Comparison of ENCODE assay signal across 15 cellular contexts in genomic region chr5:55418994-55419991, GRCh38.
DNase-seq lines count a peak whose midpoint lies in the region; ATAC-seq, FAIRE-seq and TF ChIP-seq lines count a peak whose summit lies in the region.
"Had no signal": no experiment of that assay in that cellular context is flagged by ENCODE, and none has a peak within 500 bp of the region (broad histone marks: within the 10 kb centered on the region; RNA-seq: fewer than 3 reads in every experiment).

No MANE protein-coding gene starts in this region.

- no peak overlapping the region for H4K91ac ChIP-seq in IMR-90 (ENCODE audit: insufficient read depth, low read depth, low read length)

- no peak for DNase-seq in CD4-positive, alpha-beta memory T cell
- DNase-seq in IMR-90 = peak; percentile 60
- no peak for DNase-seq in NCI-H2029 treated with DMSO at 0.1 percent for 48 hours (lab: John Stamatoyannopoulos, UW)
- no peak for DNase-seq in posterior vena cava (ENCODE audit: low spot score)
- DNase-seq in NCI-H446 (lab: John Stamatoyannopoulos, UW) = no peak
- DNase-seq: activated effector memory CD4-positive, alpha-beta T cell treated with anti-CD3 and anti-CD28 coated beads, Interleukin-2, amount 50 U/mL, for 16 hours; dermis blood vessel endothelial cell; DMS153; KBM-7; naive B cell; RPMI8226; stimulated activated naive CD8-positive, alpha-beta T cell treated with anti-CD3 and anti-CD28 coated beads, Interleukin-15, amount 100 ng/mL, for 72 hours had no signal

- H3K9me1 ChIP-seq in IMR-90 (ENCODE audit: insufficient read depth, low read length) = peaks cover 11% of the 10 kb centered on the region

- H3K27ac Mint-ChIP-seq in CD4-positive, alpha-beta memory T cell = peak overlapping the region in 4 of 7 donors; percentile 4 to 36 (median 26)
- H3K27ac Mint-ChIP-seq in nephron = peak overlapping the region; percentile 77 to 89 (median 84)
- H3K27ac Mint-ChIP-seq: naive B cell; stimulated activated naive CD8-positive, alpha-beta T cell treated with anti-CD3 and anti-CD28 coated beads, Interleukin-15, amount 100 ng/mL, for 72 hours had no signal

- FAIRE-seq in endometrium (lab: Jason Lieb, UNC) = peak; percentile 83

- no peaks in the 10 kb centered on the region for H3K27me3 ChIP-seq in CD4-positive, alpha-beta memory T cell (ENCODE audit: insufficient read depth, low read length)
- no peaks in the 10 kb centered on the region for H3K27me3 ChIP-seq in IMR-90 (ENCODE audit: control insufficient read depth, insufficient read depth, low read length)

- H2AK5ac ChIP-seq in IMR-90 (ENCODE audit: low read depth, low read length) = no peak overlapping the region

- H2BK120ac ChIP-seq in IMR-90 (ENCODE audit: low read depth, low read length) = no peak overlapping the region

- BruUV-seq in IMR-90 (replicated peaks; lab: Mats Ljungman, UMichigan) = no TSS peak

- H4K20me1 ChIP-seq in IMR-90 (ENCODE audit: insufficient read depth, low read length) = peaks cover 5% of the 10 kb centered on the region; the same call in 1 of the 2 replicates

- H3K9me3 ChIP-seq in CD4-positive, alpha-beta memory T cell (ENCODE audit: control insufficient read depth in 1 of 2, low read length in 2 of 2) = no peaks in the 10 kb centered on the region
- no peaks in the 10 kb centered on the region for H3K9me3 ChIP-seq in IMR-90 (ENCODE audit: control insufficient read depth, insufficient read depth, low read length)

- H4K5ac ChIP-seq in IMR-90 (ENCODE audit: low read depth, low read length) = no peak overlapping the region

- peaks cover 3 to 28% (median 19%) of the 10 kb centered on the region in 4 donors for H3K4me1 Mint-ChIP-seq in CD4-positive, alpha-beta memory T cell
- H3K4me1 Mint-ChIP-seq in nephron = peaks cover 58% of the 10 kb centered on the region
- H3K4me1 Mint-ChIP-seq: naive B cell had no signal

- peaks cover 8 to 32% of the 10 kb centered on the region in 2 experiments for H3K79me1 ChIP-seq in IMR-90 (ENCODE audit: low read depth in 1 of 2, low read length in 2 of 2)

- H4K8ac ChIP-seq in IMR-90 (ENCODE audit: low read depth in 2 of 2, low read length in 2 of 2) = no peak overlapping the region

- dilution Hi-C loops in IMR-90 (cut with HindIII; ENCODE audit: low sequenced_read_pairs, unreplicated experiment) = no loop called here

- H3K9ac ChIP-seq in IMR-90 (ENCODE audit: low read depth, low read length) = no peak overlapping the region

- no peak overlapping the region for H3K4me3 ChIP-seq in CD4-positive, alpha-beta memory T cell (ENCODE audit: low read length in 2 of 2)
- no peak overlapping the region for H3K4me3 ChIP-seq in IMR-90 (ENCODE audit: insufficient read depth, low read depth, low read length)

- H3K4me1 ChIP-seq in CD4-positive, alpha-beta memory T cell (ENCODE audit: insufficient read depth, low read length) = peaks cover 12% of the 10 kb centered on the region
- peaks cover 9% of the 10 kb centered on the region for H3K4me1 ChIP-seq in IMR-90 (ENCODE audit: control insufficient read depth, insufficient read depth, low read length)

- H2AFZ ChIP-seq in IMR-90 (replicated peaks; ENCODE audit: low read length, poor library complexity) = no peak overlapping the region

- peak; percentile 67 for ATAC-seq in IMR-90 (ENCODE audit: low read depth)
- ATAC-seq in GM18909 (IDR thresholded peaks at IDR 0.05; ENCODE audit: poor library complexity, unreplicated experiment) = no peak
- ATAC-seq: stimulated activated naive CD8-positive, alpha-beta T cell treated with anti-CD3 and anti-CD28 coated beads, Interleukin-15, amount 100 ng/mL, for 72 hours had no signal

- in situ Hi-C loops in IMR-90 (cut with MboI; ENCODE audit: low sequenced_read_pairs) = no loop called here

- H3K27me3 Mint-ChIP-seq in CD4-positive, alpha-beta memory T cell = no peaks in the 10 kb centered on the region
- no peaks in the 10 kb centered on the region for H3K27me3 Mint-ChIP-seq in nephron (ENCODE audit: low read depth)
- H3K27me3 Mint-ChIP-seq: naive B cell; stimulated activated naive CD8-positive, alpha-beta T cell treated with anti-CD3 and anti-CD28 coated beads, Interleukin-15, amount 100 ng/mL, for 72 hours had no signal

- TF ChIP-seq CTCF in IMR-90 (conservative IDR thresholded peaks at IDR 0.05; ENCODE audit: low read depth, low read length) (no peak), nephron (IDR thresholded peaks at IDR 0.05; ENCODE audit: unreplicated experiment in 3 of 3) (no peak)

- peaks cover 66 to 71% of the 10 kb centered on the region in 2 donors for H3K36me3 Mint-ChIP-seq in CD4-positive, alpha-beta memory T cell
- H3K36me3 Mint-ChIP-seq in nephron (ENCODE audit: low read depth) = peaks cover 52% of the 10 kb centered on the region

- no peak for TF ChIP-seq POLR2A in IMR-90 (IDR thresholded peaks at IDR 0.05; ENCODE audit: low read depth, low read length)

- no peak overlapping the region for H3K4me2 ChIP-seq in IMR-90 (ENCODE audit: low read depth, low read length)

- H3K4ac ChIP-seq in IMR-90 (ENCODE audit: low read depth, low read length) = 0 out of 2 replicates have a peak overlapping the region, but pooled peaks have one; percentile 45

- no peak overlapping the region for H3K18ac ChIP-seq in IMR-90 (ENCODE audit: low read depth, low read length)

- no peak overlapping the region for H2AK9ac ChIP-seq in IMR-90 (replicated peaks; ENCODE audit: low read depth, low read length, poor library complexity)

- CTCF ChIA-PET in CD4-positive, alpha-beta memory T cell (lab: Charles Lee; ENCODE audit: partially characterized antibody) = interaction anchor here (0.9 kb wide), 1 partner anchor 14 kb away, joined by 3 read pairs; no protein-coding TSS in a partner anchor
- CTCF ChIA-PET in IMR-90 (lab: Yijun Ruan, JAX) = interaction anchor here (0.6 kb wide), 1 partner anchor 57 kb away, joined by 3 read pairs; no protein-coding TSS in a partner anchor

- H2BK20ac ChIP-seq in IMR-90 (ENCODE audit: low read depth, low read length) = no peak overlapping the region

- H2BK5ac ChIP-seq in IMR-90 (ENCODE audit: low read depth, low read length, poor library complexity, severe bottlenecking) = no peak overlapping the region

- no peak overlapping the region for H2BK15ac ChIP-seq in IMR-90 (ENCODE audit: low read depth, low read length)

- H3K4me3 Mint-ChIP-seq in CD4-positive, alpha-beta memory T cell = no peak overlapping the region
- H3K4me3 Mint-ChIP-seq in nephron = peak overlapping the region; percentile 1 to 2 (median 2)
- H3K4me3 Mint-ChIP-seq: naive B cell; stimulated activated naive CD8-positive, alpha-beta T cell treated with anti-CD3 and anti-CD28 coated beads, Interleukin-15, amount 100 ng/mL, for 72 hours had no signal

- TF ChIP-seq RAD21 in IMR-90 (IDR thresholded peaks at IDR 0.05; ENCODE audit: low read length) = no peak

- H3K9me3 Mint-ChIP-seq in CD4-positive, alpha-beta memory T cell = no peaks in the 10 kb centered on the region
- H3K9me3 Mint-ChIP-seq in nephron = no peaks in the 10 kb centered on the region
- H3K9me3 Mint-ChIP-seq: naive B cell had no signal

- H3K14ac ChIP-seq in IMR-90 (replicated peaks; ENCODE audit: low read depth, low read length) = peak overlapping the region; percentile 45; the same call in 1 of the 2 replicates

- POLR2A ChIA-PET in CD4-positive, alpha-beta memory T cell (lab: Charles Lee; ENCODE audit: partially characterized antibody) = no interaction called here
- POLR2A ChIA-PET in IMR-90 (lab: Charles Lee; ENCODE audit: unreplicated experiment) = no interaction called here

- H3K27ac ChIP-seq in CD4-positive, alpha-beta memory T cell (ENCODE audit: low read depth, low read length) = no peak overlapping the region
- H3K27ac ChIP-seq in IMR-90 (ENCODE audit: insufficient read depth, low read length) = no peak overlapping the region

- intact Hi-C loops in CD4-positive, alpha-beta memory T cell (cut with micrococcal nuclease) = no loop called here
- intact Hi-C loops in IMR-90 (cut with micrococcal nuclease) (no loop called here), posterior vena cava (cut with DNase I) (no loop called here)

- H3K23ac ChIP-seq in IMR-90 (ENCODE audit: low read depth, low read length) = peak overlapping the region; percentile 55; the same call in 1 of the 2 replicates

- no peak overlapping the region for H3K56ac ChIP-seq in IMR-90 (ENCODE audit: extremely low read depth, insufficient read depth, low read length)

- peaks cover 18% of the 10 kb centered on the region for H3K36me3 ChIP-seq in CD4-positive, alpha-beta memory T cell (ENCODE audit: insufficient read depth, low read length)
- peaks cover 18% of the 10 kb centered on the region for H3K36me3 ChIP-seq in IMR-90 (ENCODE audit: control insufficient read depth, insufficient read depth, low read length)

TF ChIP-seq in IMR-90, 13 proteins besides CTCF, POLR2A, EP300 and RAD21 (continues in another document):
- TF ChIP-seq RCOR1 (IDR thresholded peaks at IDR 0.05; ENCODE audit: insufficient replicate concordance, low read length) (no peak), SMC3 (IDR thresholded peaks at IDR 0.05; ENCODE audit: low read depth, low read length) (no peak), NFE2L2 (IDR thresholded peaks at IDR 0.05; ENCODE audit: low read depth, low read length) (no peak), MAFK (IDR thresholded peaks at IDR 0.05; ENCODE audit: low read depth, low read length) (no peak), RFX5 (IDR thresholded peaks at IDR 0.05; ENCODE audit: low read depth, low read length) (no peak), BHLHE40 (IDR thresholded peaks at IDR 0.05; ENCODE audit: low read depth, low read length) (no peak), CHD1 (IDR thresholded peaks at IDR 0.05; ENCODE audit: low read depth, low read length) (no peak), MAZ (IDR thresholded peaks at IDR 0.05; ENCODE audit: borderline replicate concordance, low read depth, low read length) (no peak), FOS (IDR thresholded peaks at IDR 0.05; ENCODE audit: low read depth, low read length) (no peak)
- TF ChIP-seq, protein P1, sequence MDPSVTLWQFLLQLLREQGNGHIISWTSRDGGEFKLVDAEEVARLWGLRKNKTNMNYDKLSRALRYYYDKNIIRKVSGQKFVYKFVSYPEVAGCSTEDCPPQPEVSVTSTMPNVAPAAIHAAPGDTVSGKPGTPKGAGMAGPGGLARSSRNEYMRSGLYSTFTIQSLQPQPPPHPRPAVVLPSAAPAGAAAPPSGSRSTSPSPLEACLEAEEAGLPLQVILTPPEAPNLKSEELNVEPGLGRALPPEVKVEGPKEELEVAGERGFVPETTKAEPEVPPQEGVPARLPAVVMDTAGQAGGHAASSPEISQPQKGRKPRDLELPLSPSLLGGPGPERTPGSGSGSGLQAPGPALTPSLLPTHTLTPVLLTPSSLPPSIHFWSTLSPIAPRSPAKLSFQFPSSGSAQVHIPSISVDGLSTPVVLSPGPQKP (IDR thresholded peaks at IDR 0.05; ENCODE audit: borderline replicate concordance, low read depth, low read length) = no peak
- TF ChIP-seq, protein P2, sequence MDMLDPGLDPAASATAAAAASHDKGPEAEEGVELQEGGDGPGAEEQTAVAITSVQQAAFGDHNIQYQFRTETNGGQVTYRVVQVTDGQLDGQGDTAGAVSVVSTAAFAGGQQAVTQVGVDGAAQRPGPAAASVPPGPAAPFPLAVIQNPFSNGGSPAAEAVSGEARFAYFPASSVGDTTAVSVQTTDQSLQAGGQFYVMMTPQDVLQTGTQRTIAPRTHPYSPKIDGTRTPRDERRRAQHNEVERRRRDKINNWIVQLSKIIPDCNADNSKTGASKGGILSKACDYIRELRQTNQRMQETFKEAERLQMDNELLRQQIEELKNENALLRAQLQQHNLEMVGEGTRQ (IDR thresholded peaks at IDR 0.05; ENCODE audit: low read depth, low read length) = no peak

Comparison
In these comparisons a context has a peak if more than half of its experiments do, and no peak if none do; other contexts are left out.
1. H3K4me3 Mint-ChIP-seq: peak in nephron (3 of 3); none in CD4-positive, alpha-beta memory T cell (0 of 8).